ENCODE assay signal across 20 cellular contexts in genomic region chr17:3867606-3868005, GRCh38. TPM values are rescaled to one million over a fixed set of nuclear protein-coding genes. Genes with fewer than 3 reads are reported as not detected.
"Had no signal": no experiment of that assay in that cellular context is flagged by ENCODE, and none has a peak within 500 bp of the region (broad histone marks: within the 10 kb centered on the region; RNA-seq: fewer than 3 reads in every experiment).

No MANE protein-coding gene starts in this region.

- H3K27me3 ChIP-seq: esophagus muscularis mucosa, suprapubic skin, vagina had no signal

- H3K4me3 ChIP-seq: esophagus muscularis mucosa, suprapubic skin, vagina had no signal

- DNase-seq: activated CD4-positive, alpha-beta T cell treated with anti-CD3 and anti-CD28 coated beads for 36 hours; activated CD4-positive, alpha-beta T cell treated with anti-CD3 and anti-CD28 coated beads, Interleukin-2, amount 50 U/mL, for 48 hours; activated gamma-delta T cell treated with Interleukin-2 at 50 U/mL for 16 hours; amniotic stem cell; effector CD8-positive, alpha-beta T cell; posterior cingulate gyrus; stimulated activated CD4-positive, alpha-beta T cell treated with anti-CD3 and anti-CD28 coated beads, Interleukin-12 subunit alpha, Interleukin-12 subunit beta, amount 100 ng/mL, for 4 hours; stimulated activated CD4-positive, alpha-beta T cell treated with anti-CD3 and anti-CD28 coated beads, Interleukin-2, amount 100 ng/mL, for 24 hours; stimulated activated naive CD8-positive, alpha-beta T cell treated with anti-CD3 and anti-CD28 coated beads, Interleukin-15, amount 100 ng/mL, for 72 hours; T-helper 17 cell; trophoblast cell had no signal

- ATAC-seq: activated CD4-positive, alpha-beta T cell treated with anti-CD3 and anti-CD28 coated beads for 36 hours; stimulated activated naive CD8-positive, alpha-beta T cell treated with anti-CD3 and anti-CD28 coated beads, Interleukin-15, amount 100 ng/mL, for 72 hours; T-helper 17 cell had no signal

- H3K9me3 ChIP-seq: esophagus muscularis mucosa, suprapubic skin, vagina had no signal

- H3K27ac ChIP-seq: esophagus muscularis mucosa, suprapubic skin, vagina had no signal

- H3K36me3 Mint-ChIP-seq: activated naive CD8-positive, alpha-beta T cell had no signal

- H3K4me3 Mint-ChIP-seq: activated CD4-positive, alpha-beta T cell treated with anti-CD3 and anti-CD28 coated beads for 36 hours; activated naive CD8-positive, alpha-beta T cell; dendritic cell treated with granulocyte-macrophage colony-stimulating factor and Interleukin-4, amounts not matched to agents 40 ng/mL and 50 ng/mL, for 4 days; memory B cell; stimulated activated naive CD8-positive, alpha-beta T cell treated with anti-CD3 and anti-CD28 coated beads, Interleukin-15, amount 100 ng/mL, for 72 hours; T-helper 17 cell had no signal

- H3K9me3 Mint-ChIP-seq: dendritic cell treated with granulocyte-macrophage colony-stimulating factor and Interleukin-4, amounts not matched to agents 40 ng/mL and 50 ng/mL, for 4 days; memory B cell; stimulated activated naive CD8-positive, alpha-beta T cell treated with anti-CD3 and anti-CD28 coated beads, Interleukin-15, amount 100 ng/mL, for 72 hours had no signal

- H3K27me3 Mint-ChIP-seq: activated CD4-positive, alpha-beta T cell treated with anti-CD3 and anti-CD28 coated beads for 36 hours; activated naive CD8-positive, alpha-beta T cell; dendritic cell treated with granulocyte-macrophage colony-stimulating factor and Interleukin-4, amounts not matched to agents 40 ng/mL and 50 ng/mL, for 4 days; memory B cell; stimulated activated naive CD8-positive, alpha-beta T cell treated with anti-CD3 and anti-CD28 coated beads, Interleukin-15, amount 100 ng/mL, for 72 hours; T-helper 17 cell had no signal

- H3K27ac Mint-ChIP-seq: activated CD4-positive, alpha-beta T cell treated with anti-CD3 and anti-CD28 coated beads for 36 hours; activated naive CD8-positive, alpha-beta T cell; dendritic cell treated with granulocyte-macrophage colony-stimulating factor and Interleukin-4, amounts not matched to agents 40 ng/mL and 50 ng/mL, for 4 days; memory B cell; stimulated activated naive CD8-positive, alpha-beta T cell treated with anti-CD3 and anti-CD28 coated beads, Interleukin-15, amount 100 ng/mL, for 72 hours; T-helper 17 cell had no signal

RNA-seq across cellular contexts. Expression of gene P2RX1, which starts 48.7 kb away (rescaled TPM):
- total RNA-seq: chondrocyte, endothelial cell of umbilical vein, renal cortical epithelial cell had no signal
